Comparison of ENCODE assay signal across 1 cellular context in genomic region chr7:92043098-92043497, GRCh38.
TF ChIP-seq lines count a peak whose summit lies in the region.

No MANE protein-coding gene starts in this region.

TF ChIP-seq in K562, 482 proteins besides CTCF, POLR2A, EP300 and RAD21:
- TF ChIP-seq MITF (IDR thresholded peaks at IDR 0.05) (no peak), CREB1 (IDR thresholded peaks at IDR 0.05) (no peak), CREB1 (CRISPR knock-in tag; IDR thresholded peaks at IDR 0.05) (no peak), NFIC (IDR thresholded peaks at IDR 0.05) (no peak), KDM1A (IDR thresholded peaks at IDR 0.05) (no peak), ERF (CRISPR knock-in tag; IDR thresholded peaks at IDR 0.05) (no peak)
TF ChIP-seq in K562: peak in this region for 0.
